ENCODE assay signal across 1 cellular context in the genomic region with DNA sequence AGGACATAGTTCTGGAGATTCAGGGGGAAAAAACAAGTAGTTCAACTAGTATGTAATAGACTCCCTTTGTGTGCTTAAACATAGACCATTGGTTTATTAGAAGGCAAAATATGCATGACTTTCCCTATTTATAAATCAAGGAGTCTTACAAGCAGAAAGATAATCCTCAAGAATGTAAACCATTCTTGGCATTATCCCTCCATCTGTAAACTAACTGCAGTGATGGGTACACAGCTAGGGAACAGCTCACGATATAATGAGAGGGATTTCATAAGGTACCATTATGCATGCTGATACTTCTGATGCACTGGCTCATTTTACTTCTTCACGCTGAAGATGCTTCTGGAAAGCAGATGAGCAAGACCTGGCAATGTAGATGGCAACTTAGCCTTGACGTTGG.
TF ChIP-seq lines count a peak whose summit lies in the region.

No MANE protein-coding gene starts in this region.

TF ChIP-seq in IMR-90, 13 proteins besides CTCF, POLR2A, EP300 and RAD21 (continued from another document):
- TF ChIP-seq, protein P1, sequence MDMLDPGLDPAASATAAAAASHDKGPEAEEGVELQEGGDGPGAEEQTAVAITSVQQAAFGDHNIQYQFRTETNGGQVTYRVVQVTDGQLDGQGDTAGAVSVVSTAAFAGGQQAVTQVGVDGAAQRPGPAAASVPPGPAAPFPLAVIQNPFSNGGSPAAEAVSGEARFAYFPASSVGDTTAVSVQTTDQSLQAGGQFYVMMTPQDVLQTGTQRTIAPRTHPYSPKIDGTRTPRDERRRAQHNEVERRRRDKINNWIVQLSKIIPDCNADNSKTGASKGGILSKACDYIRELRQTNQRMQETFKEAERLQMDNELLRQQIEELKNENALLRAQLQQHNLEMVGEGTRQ (IDR thresholded peaks at IDR 0.05; ENCODE audit: low read depth, low read length): no peak
TF ChIP-seq in IMR-90: peak in this region for 2.
